Comparison of ENCODE assay signal across 8 cellular contexts in genomic region chr10:14173706-14174594, GRCh38.
DNase-seq lines count a peak whose midpoint lies in the region; ATAC-seq, FAIRE-seq and TF ChIP-seq lines count a peak whose summit lies in the region.

No MANE protein-coding gene starts in this region.

- FAIRE-seq in GM12891 (lab: Jason Lieb, UNC): no peak

- no peak for DNase-seq in activated naive CD4-positive, alpha-beta T cell treated with anti-CD3 and anti-CD28 coated beads, Interleukin-2, amount 50 U/mL, for 72 hours (ENCODE audit: low spot score in 2 of 2)
- DNase-seq in right cardiac atrium (peak in 1 of 3 donors; percentile 27), retinal pigment epithelial cell (ENCODE audit: low read depth) (no peak), GM12891 (ENCODE audit: insufficient read length, low spot score) (no peak), NCI-H2196 (lab: John Stamatoyannopoulos, UW; ENCODE audit: unreplicated experiment) (no peak)

- H3K9me3 ChIP-seq in Loucy (ENCODE audit: insufficient read depth, low read depth, low read length): no peaks in the 10 kb centered on the region
- no peaks in the 10 kb centered on the region for H3K9me3 ChIP-seq in right cardiac atrium (ENCODE audit: control insufficient read depth, low read length)

- peaks cover 0 to 3% of the 10 kb centered on the region in 2 donors for H3K9me3 Mint-ChIP-seq in activated naive CD4-positive, alpha-beta T cell treated with anti-CD3 and anti-CD28 coated beads, Interleukin-2, amount 50 U/mL, for 72 hours

- no peak overlapping the region for H3K9ac ChIP-seq in Loucy (ENCODE audit: low read depth, low read length, poor library complexity, severe bottlenecking)

- H3K36me3 ChIP-seq in Loucy (ENCODE audit: insufficient read depth, low read length): no peaks in the 10 kb centered on the region

- 2% methylated on average over 32 of the region's 32 CpGs for WGBS in right cardiac atrium

- no peaks in the 10 kb centered on the region for H3F3A ChIP-seq in Loucy (ENCODE audit: low read depth)

- H3K9me2 ChIP-seq in Loucy (replicated peaks; ENCODE audit: low read depth, low read length): no peaks in the 10 kb centered on the region

- H4K20me1 ChIP-seq in Loucy (ENCODE audit: insufficient read depth, low read length, poor library complexity, severe bottlenecking): no peaks in the 10 kb centered on the region

- no peaks in the 10 kb centered on the region for H3K79me2 ChIP-seq in Loucy (ENCODE audit: insufficient read depth, low read length)

- no peak for TF ChIP-seq POLR2A in GM12891 (IDR thresholded peaks at IDR 0.05; ENCODE audit: low read depth, low read length)

- H3K4me1 ChIP-seq in Loucy (ENCODE audit: insufficient read depth, low read length, poor library complexity, severe bottlenecking) (peaks cover 7% of the 10 kb centered on the region), right cardiac atrium (ENCODE audit: control insufficient read depth, insufficient read depth, low read length) (no peaks in the 10 kb centered on the region)

- ATAC-seq in activated naive CD4-positive, alpha-beta T cell treated with anti-CD3 and anti-CD28 coated beads, Interleukin-2, amount 50 U/mL, for 72 hours: peak; percentile 31 to 68
- ATAC-seq in right cardiac atrium (peak; percentile 43 to 56), HG02642 (IDR thresholded peaks at IDR 0.05; ENCODE audit: poor library complexity, unreplicated experiment) (no peak)

- H3K4me3 ChIP-seq in Loucy (ENCODE audit: low read length, poor library complexity, severe bottlenecking) (peak overlapping the region; percentile 67), right cardiac atrium (ENCODE audit: low read length) (peak overlapping the region; percentile 52), retinal pigment epithelial cell (ENCODE audit: low read length) (peak overlapping the region; percentile 66)

- intact Hi-C loops in right cardiac atrium (cut with DNase I): no loop called here

- H3K27me3 ChIP-seq in Loucy (ENCODE audit: insufficient read depth, low read length, poor library complexity, severe bottlenecking): peaks cover 25% of the 10 kb centered on the region
- peaks cover 4% of the 10 kb centered on the region for H3K27me3 ChIP-seq in right cardiac atrium (ENCODE audit: control insufficient read depth, insufficient read depth)

- H3K27ac ChIP-seq in C4-2B (peak overlapping the region; percentile 45), right cardiac atrium (ENCODE audit: low read length) (no peak overlapping the region)

- H2AFZ ChIP-seq in Loucy (ENCODE audit: low read length): peak overlapping the region; percentile 81

- peak overlapping the region; percentile 80 for H3K4me2 ChIP-seq in Loucy (ENCODE audit: low read depth, low read length, poor library complexity, severe bottlenecking)

- H3K27ac Mint-ChIP-seq in activated naive CD4-positive, alpha-beta T cell treated with anti-CD3 and anti-CD28 coated beads, Interleukin-2, amount 50 U/mL, for 72 hours: peak overlapping the region in 1 of 2 donors; percentile 2

- H3K36me3 Mint-ChIP-seq in activated naive CD4-positive, alpha-beta T cell treated with anti-CD3 and anti-CD28 coated beads, Interleukin-2, amount 50 U/mL, for 72 hours: peaks cover 0 to 10% of the 10 kb centered on the region in 2 donors

- TF ChIP-seq CTCF in C4-2B (conservative IDR thresholded peaks at IDR 0.05): no peak
- no peak for TF ChIP-seq CTCF in Loucy (conservative IDR thresholded peaks at IDR 0.05; ENCODE audit: low read length)
- peak; percentile 0 for TF ChIP-seq CTCF in retinal pigment epithelial cell (conservative IDR thresholded peaks at IDR 0.05; ENCODE audit: low read depth, low read length)

TF ChIP-seq in GM12891, 5 proteins besides CTCF, POLR2A, EP300 and RAD21:
- TF ChIP-seq PAX5 (IDR thresholded peaks at IDR 0.05; ENCODE audit: insufficient read depth, low read length, severe bottlenecking) (no peak), SPI1 (IDR thresholded peaks at IDR 0.05; ENCODE audit: low read depth, low read length) (no peak), TAF1 (IDR thresholded peaks at IDR 0.05; ENCODE audit: low read depth, low read length) (no peak), POU2F2 (IDR thresholded peaks at IDR 0.05; ENCODE audit: low read depth, low read length) (no peak), POLR2AphosphoS5 (IDR thresholded peaks at IDR 0.05; ENCODE audit: low read depth, low read length) (no peak)
